ENCODE assay signal across 21 cellular contexts in the genomic region with DNA sequence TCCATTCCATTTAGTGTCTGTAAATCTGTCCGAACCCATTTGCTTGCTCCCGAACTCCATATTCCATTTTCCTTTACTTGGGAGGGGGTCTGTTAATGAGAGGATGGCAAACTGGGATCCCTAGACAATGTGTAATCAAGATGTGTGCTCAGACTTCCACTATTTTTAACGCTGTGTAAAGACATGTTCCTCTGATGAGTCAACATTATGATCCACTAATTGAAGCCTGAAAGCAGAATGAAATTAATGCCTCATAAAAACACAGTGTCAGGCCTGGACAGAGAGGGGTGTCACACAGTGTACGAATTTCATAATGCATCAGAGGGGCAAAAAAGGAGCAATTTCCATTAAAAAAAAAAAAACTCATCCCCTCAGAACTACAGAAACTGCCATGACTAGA.
"Had no signal": no experiment of that assay in that cellular context is flagged by ENCODE, and none has a peak within 500 bp of the region (broad histone marks: within the 10 kb centered on the region; RNA-seq: fewer than 3 reads in every experiment).

No MANE protein-coding gene starts in this region.

- H3K36me3 Mint-ChIP-seq: activated naive CD4-positive, alpha-beta T cell treated with anti-CD3 and anti-CD28 coated beads, Interleukin-2, amount 50 U/mL, for 72 hours; naive thymus-derived CD4-positive, alpha-beta T cell; stimulated activated memory B cell treated with anti-CD40 and anti-IgM and Interleukin-4, amounts not matched to agents 10 μg/mL and 1 μg/mL and 100 μg/mL, for 72 hours had no signal

- H3K27me3 ChIP-seq: adrenal gland, cardiac muscle cell, gastroesophageal sphincter, heart left ventricle, ovary, testis, upper lobe of left lung had no signal

- H3K27ac Mint-ChIP-seq: activated CD4-positive, alpha-beta memory T cell treated with anti-CD3 and anti-CD28 coated beads for 36 hours; activated CD4-positive, alpha-beta T cell treated with anti-CD3 and anti-CD28 coated beads for 36 hours; activated naive CD4-positive, alpha-beta T cell treated with anti-CD3 and anti-CD28 coated beads, Interleukin-2, amount 50 U/mL, for 72 hours; activated T-helper 1 cell treated with anti-CD3 and anti-CD28 coated beads, Interleukin-12 subunit alpha, Interleukin-12 subunit beta, Interleukin-2, Interleukin-4 antibody, amounts not matched to agents 30 ng/mL and 10 ng/mL and 1 ng/mL, durations not matched to agents 14 hours and 24 hours and 36 hours; endodermal cell; naive thymus-derived CD4-positive, alpha-beta T cell; stimulated activated memory B cell treated with anti-CD40 and anti-IgM and Interleukin-4, amounts not matched to agents 10 μg/mL and 1 μg/mL and 100 μg/mL, for 72 hours; WTC11 had no signal

- H3K27ac ChIP-seq: adrenal gland, cardiac muscle cell, gastroesophageal sphincter, heart left ventricle, ovary, psoas muscle, testis, upper lobe of left lung had no signal

- H3K4me3 Mint-ChIP-seq: activated CD4-positive, alpha-beta memory T cell treated with anti-CD3 and anti-CD28 coated beads for 36 hours; activated CD4-positive, alpha-beta T cell treated with anti-CD3 and anti-CD28 coated beads for 36 hours; activated T-helper 1 cell treated with anti-CD3 and anti-CD28 coated beads, Interleukin-12 subunit alpha, Interleukin-12 subunit beta, Interleukin-2, Interleukin-4 antibody, amounts not matched to agents 30 ng/mL and 10 ng/mL and 1 ng/mL, durations not matched to agents 14 hours and 24 hours and 36 hours; endodermal cell; naive thymus-derived CD4-positive, alpha-beta T cell; stimulated activated memory B cell treated with anti-CD40 and anti-IgM and Interleukin-4, amounts not matched to agents 10 μg/mL and 1 μg/mL and 100 μg/mL, for 72 hours; WTC11 had no signal

- H3K4me3 ChIP-seq: adrenal gland, cardiac muscle cell, gastroesophageal sphincter, heart left ventricle, ovary, psoas muscle, testis, upper lobe of left lung had no signal

- H3K36me3 ChIP-seq: adrenal gland, cardiac muscle cell, gastroesophageal sphincter, heart left ventricle, ovary, upper lobe of left lung had no signal

- H3K9me3 ChIP-seq: adrenal gland, ovary, psoas muscle, testis had no signal

- H3K27me3 Mint-ChIP-seq: activated CD4-positive, alpha-beta memory T cell treated with anti-CD3 and anti-CD28 coated beads for 36 hours; activated CD4-positive, alpha-beta T cell treated with anti-CD3 and anti-CD28 coated beads for 36 hours; naive thymus-derived CD4-positive, alpha-beta T cell; stimulated activated memory B cell treated with anti-CD40 and anti-IgM and Interleukin-4, amounts not matched to agents 10 μg/mL and 1 μg/mL and 100 μg/mL, for 72 hours had no signal

- H3K4me1 ChIP-seq: adrenal gland, gastroesophageal sphincter, heart left ventricle, psoas muscle, testis, upper lobe of left lung had no signal

- H3K9me3 Mint-ChIP-seq: activated T-helper 1 cell treated with anti-CD3 and anti-CD28 coated beads, Interleukin-12 subunit alpha, Interleukin-12 subunit beta, Interleukin-2, Interleukin-4 antibody, amounts not matched to agents 30 ng/mL and 10 ng/mL and 1 ng/mL, durations not matched to agents 14 hours and 24 hours and 36 hours; stimulated activated memory B cell treated with anti-CD40 and anti-IgM and Interleukin-4, amounts not matched to agents 10 μg/mL and 1 μg/mL and 100 μg/mL, for 72 hours had no signal

- DNase-seq: activated CD4-positive, alpha-beta memory T cell treated with anti-CD3 and anti-CD28 coated beads for 36 hours; activated CD4-positive, alpha-beta T cell treated with anti-CD3 and anti-CD28 coated beads for 36 hours; activated gamma-delta T cell treated with Interleukin-2 at 50 U/mL for 16 hours; activated T-cell treated with anti-CD3 and anti-CD28 coated beads for 4 hours; adrenal gland; endodermal cell; erythroblast; heart left ventricle; mesendoderm; naive thymus-derived CD4-positive, alpha-beta T cell; ovary; psoas muscle; stimulated activated CD4-positive, alpha-beta T cell treated with anti-CD3 and anti-CD28 coated beads, Interleukin-4, amount 100 ng/mL, for 4 hours; testis; upper lobe of left lung had no signal

- H3K4me1 Mint-ChIP-seq: activated CD4-positive, alpha-beta T cell treated with anti-CD3 and anti-CD28 coated beads for 36 hours; endodermal cell; naive thymus-derived CD4-positive, alpha-beta T cell; stimulated activated memory B cell treated with anti-CD40 and anti-IgM and Interleukin-4, amounts not matched to agents 10 μg/mL and 1 μg/mL and 100 μg/mL, for 72 hours; WTC11 had no signal
